Comparison of ENCODE assay signal across 8 cellular contexts in the genomic region with DNA sequence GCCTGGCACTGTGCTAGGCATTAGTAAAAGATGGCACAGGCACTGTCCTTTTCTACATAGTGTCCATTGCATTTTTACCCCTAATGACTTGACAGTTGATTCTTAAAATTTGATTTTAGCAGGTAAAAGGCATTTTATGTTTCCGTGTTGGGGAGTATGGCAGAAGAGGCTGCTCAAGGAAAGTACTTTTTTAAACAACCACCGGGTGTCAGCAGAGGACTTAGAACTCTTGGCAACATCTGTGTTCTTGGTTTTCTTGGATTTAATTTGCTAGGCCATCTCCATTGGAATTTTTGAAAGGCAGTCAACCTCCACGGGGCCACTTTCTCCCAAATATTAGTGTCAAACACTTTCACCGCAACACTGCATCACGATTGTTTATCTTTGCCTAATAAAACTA.
DNase-seq lines count a peak whose midpoint lies in the region; ATAC-seq, FAIRE-seq and TF ChIP-seq lines count a peak whose summit lies in the region.

No MANE protein-coding gene starts in this region.

- H3K4me1 ChIP-seq in kidney (ENCODE audit: control insufficient read depth in 1 of 2, insufficient read depth in 1 of 2, low read depth in 1 of 2, low read length in 2 of 2): no peaks in the 10 kb centered on the region

- ATAC-seq in HG03457 (IDR thresholded peaks at IDR 0.05; ENCODE audit: unreplicated experiment): no peak
- no peak for ATAC-seq in HG02610 (IDR thresholded peaks at IDR 0.05; ENCODE audit: unreplicated experiment)

- H3K36me3 ChIP-seq in WERI-Rb-1 (no peaks in the 10 kb centered on the region), kidney (ENCODE audit: control insufficient read depth in 1 of 2, insufficient read depth in 2 of 2, low read length in 2 of 2) (no peaks in the 10 kb centered on the region)

- intact Hi-C loops in kidney (cut with DNase I): no loop called here

- peak; percentile 7 for DNase-seq in NCI-H345 (lab: John Stamatoyannopoulos, UW)
- DNase-seq in NCI-H345 treated with DMSO at 0.1 percent for 48 hours (lab: John Stamatoyannopoulos, UW; ENCODE audit: unreplicated experiment): no peak
- peak; percentile 3 for DNase-seq in LoVo (ENCODE audit: low spot score)
- no peak for DNase-seq in WERI-Rb-1
- no peak for DNase-seq in kidney
- DNase-seq in activated CD4-positive, alpha-beta T cell treated with anti-CD3 and anti-CD28 coated beads for 4 hours: no peak

- H3K27me3 ChIP-seq in WERI-Rb-1 (ENCODE audit: insufficient read depth, low read depth, severe bottlenecking): no peaks in the 10 kb centered on the region

- TF ChIP-seq CTCF in WERI-Rb-1 (IDR thresholded peaks at IDR 0.05; ENCODE audit: low read depth, low read length) (peak; percentile 37; the same call in 1 of the 2 replicates), kidney (IDR thresholded peaks at IDR 0.05; ENCODE audit: borderline replicate concordance, extremely low read depth, insufficient read depth) (peak; percentile 29)

- H3K4me3 ChIP-seq in WERI-Rb-1 (ENCODE audit: low read depth, low read length) (no peak overlapping the region), kidney (ENCODE audit: low read length in 2 of 2) (no peak overlapping the region)

- no peak overlapping the region for H3K9ac ChIP-seq in kidney (ENCODE audit: low read length in 2 of 2)

- no peaks in the 10 kb centered on the region for H3K9me3 ChIP-seq in WERI-Rb-1 (ENCODE audit: severe bottlenecking)
- H3K9me3 ChIP-seq in kidney (ENCODE audit: control insufficient read depth in 1 of 2, low read length in 2 of 2): no peaks in the 10 kb centered on the region

- FAIRE-seq in kidney (lab: Jason Lieb, UNC): peak; percentile 98

- H3K27ac ChIP-seq in WERI-Rb-1: no peak overlapping the region
- no peak overlapping the region for H3K27ac ChIP-seq in kidney (ENCODE audit: low read depth in 2 of 2, low read length in 2 of 2)

Comparison
In these comparisons a context has a peak if more than half of its experiments do, and no peak if none do; other contexts are left out.
1. DNase-seq: peak in NCI-H345 (single experiment) and LoVo (single experiment); none in NCI-H345 treated with DMSO at 0.1 percent for 48 hours (single experiment), WERI-Rb-1 (single experiment), kidney (single experiment) and activated CD4-positive, alpha-beta T cell treated with anti-CD3 and anti-CD28 coated beads for 4 hours (0 of 2).